Comparison of ENCODE assay signal across 27 cellular contexts in the genomic region with DNA sequence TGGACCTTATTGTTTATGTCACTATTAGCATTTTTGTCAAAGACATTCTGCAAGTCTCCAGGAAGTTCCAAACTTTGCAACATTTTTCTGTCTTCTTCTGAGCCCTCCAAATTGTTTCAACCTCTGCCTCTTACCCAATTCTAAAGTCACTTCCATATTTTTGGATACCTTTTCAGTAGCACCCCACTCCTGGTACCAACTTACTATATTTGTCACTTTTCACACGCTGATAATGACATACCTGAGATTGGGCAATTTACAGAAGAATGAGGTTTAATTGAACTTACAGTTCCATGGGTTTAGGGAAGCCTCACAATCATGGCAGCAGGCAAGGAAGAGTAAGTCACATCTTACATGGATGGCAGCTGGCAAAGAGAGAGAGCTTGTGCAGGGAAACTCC.
"Had no signal": no experiment of that assay in that cellular context is flagged by ENCODE, and none has a peak within 500 bp of the region (broad histone marks: within the 10 kb centered on the region; RNA-seq: fewer than 3 reads in every experiment).

No MANE protein-coding gene starts in this region.

- ATAC-seq: stimulated activated effector memory CD8-positive, alpha-beta T cell treated with anti-CD3 and anti-CD28 coated beads, Interleukin-12 subunit alpha, Interleukin-12 subunit beta, amount 100 ng/mL, for 72 hours; stimulated activated memory B cell treated with anti-CD40 and anti-IgM and Interleukin-4, amounts not matched to agents 10 μg/mL and 1 μg/mL and 100 μg/mL, for 72 hours; stimulated activated naive B cell treated with anti-CD40 and anti-IgM and Interleukin-4, amounts not matched to agents 10 μg/mL and 1 μg/mL and 100 μg/mL, for 72 hours; stimulated activated naive CD8-positive, alpha-beta T cell treated with anti-CD3 and anti-CD28 coated beads, Interleukin-15, amount 100 ng/mL, for 72 hours; stimulated activated naive CD8-positive, alpha-beta T cell treated with anti-CD3 and anti-CD28 coated beads, Interleukin-15, Interleukin-2, amounts not matched to agents 100 U/mL and 50 U/mL, for 24 hours; upper lobe of right lung had no signal

- H3K9me3 ChIP-seq: testis, thyroid gland, uterus, vagina had no signal

- DNase-seq: stimulated activated CD4-positive, alpha-beta T cell treated with anti-CD3 and anti-CD28 coated beads, Interleukin-2, amount 100 ng/mL, for 48 hours; stimulated activated CD4-positive, alpha-beta T cell treated with anti-CD3 and anti-CD28 coated beads, Interleukin-4, amount 100 ng/mL, for 1 hour; stimulated activated CD4-positive, alpha-beta T cell treated with anti-CD3 and anti-CD28 coated beads, Interleukin-4, amount 100 ng/mL, for 24 hours; stimulated activated CD4-positive, alpha-beta T cell treated with anti-CD3 and anti-CD28 coated beads, Interleukin-4, amount 100 ng/mL, for 4 hours; stimulated activated CD8-positive, alpha-beta memory T cell treated with anti-CD3 and anti-CD28 coated beads, Interleukin-4, amount 100 ng/mL, for 48 hours; stimulated activated naive B cell treated with anti-CD40 and anti-IgM and Interleukin-4, amounts not matched to agents 10 μg/mL and 1 μg/mL and 100 μg/mL, for 72 hours; stimulated activated naive CD4-positive, alpha-beta T cell; stimulated activated naive CD4-positive, alpha-beta T cell treated with Interleukin-2 at 50 U/mL for 16 hours; stimulated activated naive CD8-positive, alpha-beta T cell treated with anti-CD3 and anti-CD28 coated beads, Interleukin-15, amount 100 ng/mL, for 72 hours; stimulated activated naive CD8-positive, alpha-beta T cell treated with anti-CD3 and anti-CD28 coated beads, Interleukin-15, Interleukin-2, amounts not matched to agents 100 U/mL and 50 U/mL, for 24 hours; stomach; substantia nigra; testis; thyroid gland; tibial artery; transverse colon; trophoblast cell; upper lobe of left lung; upper lobe of right lung; uterus had no signal

- FAIRE-seq: urothelium cell line had no signal

- H3K4me1 ChIP-seq: stomach, suprapubic skin, testis, thyroid gland, tibial artery, tibial nerve, transverse colon, upper lobe of left lung, upper lobe of right lung, uterus, vagina had no signal

- H3K27me3 ChIP-seq: stomach, suprapubic skin, testis, thyroid gland, tibial artery, tibial nerve, transverse colon, upper lobe of left lung, upper lobe of right lung, uterus, vagina had no signal

- H3K4me3 ChIP-seq: stomach, suprapubic skin, testis, thoracic aorta, thyroid gland, tibial artery, tibial nerve, transverse colon, upper lobe of left lung, upper lobe of right lung, uterus, vagina had no signal

- H3K36me3 ChIP-seq: stomach, suprapubic skin, thoracic aorta, thyroid gland, tibial artery, tibial nerve, transverse colon, upper lobe of left lung, upper lobe of right lung, uterus, vagina had no signal

- H3K27ac ChIP-seq: stomach, suprapubic skin, testis, thoracic aorta, thyroid gland, tibial artery, tibial nerve, transverse colon, upper lobe of left lung, upper lobe of right lung, uterus, vagina had no signal
